ENCODE assay signal across 17 cellular contexts in the genomic region with DNA sequence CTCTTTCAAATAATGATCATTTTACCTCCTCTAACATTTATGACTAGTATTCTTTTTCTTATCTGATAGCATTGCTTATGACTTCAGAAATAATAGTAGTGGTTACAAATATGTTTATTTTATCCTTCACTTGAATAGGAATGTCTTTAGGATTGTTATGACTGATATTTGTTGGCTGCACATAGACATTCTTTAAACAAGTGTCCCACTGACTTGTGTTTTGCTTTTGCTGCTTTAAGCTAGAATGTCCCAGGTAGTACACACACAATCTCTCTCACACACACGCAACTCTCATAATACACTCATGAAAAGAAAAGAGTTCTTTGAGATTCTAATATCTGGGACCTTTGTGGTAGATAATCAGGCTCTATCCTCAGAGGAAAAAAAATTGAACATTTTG.
"Had no signal": no experiment of that assay in that cellular context is flagged by ENCODE, and none has a peak within 500 bp of the region (broad histone marks: within the 10 kb centered on the region; RNA-seq: fewer than 3 reads in every experiment).

No MANE protein-coding gene starts in this region.

- H3K27me3 Mint-ChIP-seq: activated B cell treated with CpG ODN at 0.5 μM for 24 hours; activated naive CD8-positive, alpha-beta T cell had no signal

- H3K27ac ChIP-seq: coronary artery, esophagus squamous epithelium, right lobe of liver, stomach, testis, upper lobe of left lung had no signal

- H3K9me3 ChIP-seq: esophagus squamous epithelium, right lobe of liver, stomach, testis, upper lobe of left lung had no signal

- H3K27me3 ChIP-seq: esophagus squamous epithelium, right lobe of liver, stomach, testis, upper lobe of left lung had no signal

- H3K4me3 Mint-ChIP-seq: activated B cell treated with CpG ODN at 0.5 μM for 24 hours; activated CD8-positive, alpha-beta T cell treated with anti-CD3 and anti-CD28 coated beads, Interleukin-2, amount 10 ng/mL, durations not matched to agents 7 days and 5 days; activated naive CD8-positive, alpha-beta T cell; nephron progenitor cell had no signal

- DNase-seq: activated B cell treated with CpG ODN at 0.5 μM for 24 hours; activated CD4-positive, alpha-beta T cell treated with anti-CD3 and anti-CD28 coated beads for 48 hours; activated CD8-positive, alpha-beta memory T cell treated with anti-CD3 and anti-CD28 coated beads, Interleukin-2, amount 50 U/mL, for 4 hours; activated CD8-positive, alpha-beta T cell treated with anti-CD3 and anti-CD28 coated beads, Interleukin-2, amount 10 ng/mL, durations not matched to agents 7 days and 5 days; activated gamma-delta T cell treated with Interleukin-2 at 50 U/mL for 16 hours; caudate nucleus; effector CD4-positive, alpha-beta T cell; esophagus squamous epithelium; foreskin melanocyte; nephron progenitor cell; right lobe of liver; stimulated activated CD4-positive, alpha-beta T cell treated with anti-CD3 and anti-CD28 coated beads, Interleukin-1b, Interleukin-23, amount 100 ng/mL, for 48 hours; stomach; testis; upper lobe of left lung had no signal

- ATAC-seq: activated CD8-positive, alpha-beta T cell treated with anti-CD3 and anti-CD28 coated beads, Interleukin-2, amount 10 ng/mL, durations not matched to agents 7 days and 5 days; right lobe of liver had no signal

- H3K4me1 ChIP-seq: esophagus squamous epithelium, right lobe of liver, stomach, testis, upper lobe of left lung had no signal

- H3K27ac Mint-ChIP-seq: activated B cell treated with CpG ODN at 0.5 μM for 24 hours; activated CD8-positive, alpha-beta T cell treated with anti-CD3 and anti-CD28 coated beads, Interleukin-2, amount 10 ng/mL, durations not matched to agents 7 days and 5 days; activated naive CD8-positive, alpha-beta T cell; nephron progenitor cell had no signal

- H3K4me3 ChIP-seq: coronary artery, esophagus squamous epithelium, right lobe of liver, stomach, testis, upper lobe of left lung had no signal
